In genomic region chr12:121839106-121839992, GRCh38 we compare ENCODE assay signal across 8 cellular contexts. TPM values are rescaled to one million over a fixed set of nuclear protein-coding genes. Genes with fewer than 3 reads are reported as not detected.
DNase-seq lines count a peak whose midpoint lies in the region; ATAC-seq and TF ChIP-seq lines count a peak whose summit lies in the region.

No MANE protein-coding gene starts in this region.

- TF ChIP-seq CTCF in GM12865 (IDR thresholded peaks at IDR 0.05; ENCODE audit: insufficient read depth, low read depth, low read length, missing control alignments) (no peak), progenitor cell of endocrine pancreas (IDR thresholded peaks at IDR 0.05; ENCODE audit: unreplicated experiment) (peak; percentile 48)

- DNase-seq in GM12865 (ENCODE audit: low read depth) (peak; percentile 98), NCI-H1417 treated with DMSO at 0.1 percent for 48 hours (lab: John Stamatoyannopoulos, UW) (peak; percentile 69), SW480 (ENCODE audit: low spot score) (peak; percentile 93), amniotic epithelial cell (ENCODE audit: low read depth) (peak; percentile 95), left cardiac atrium (peak; percentile 100), progenitor cell of endocrine pancreas (ENCODE audit: low spot score, unreplicated experiment) (peak; percentile 98), ureter (ENCODE audit: low spot score) (peak; percentile 100)

- H3K4me3 Mint-ChIP-seq in progenitor cell of endocrine pancreas (ENCODE audit: low read depth) = peak overlapping the region; percentile 91

- peak overlapping the region; percentile 64 for H3K4me3 ChIP-seq in GM12865 (ENCODE audit: low read depth, low read length)

- no peaks in the 10 kb centered on the region for H3K36me3 Mint-ChIP-seq in progenitor cell of endocrine pancreas (ENCODE audit: insufficient read depth)

- no peaks in the 10 kb centered on the region for H3K9me3 Mint-ChIP-seq in progenitor cell of endocrine pancreas (ENCODE audit: low read depth)

- peaks cover 29% of the 10 kb centered on the region for H3K27me3 Mint-ChIP-seq in progenitor cell of endocrine pancreas

- intact Hi-C loops in left cardiac atrium (cut with DNase I) = no loop called here

- peak overlapping the region; percentile 90 for H3K27ac Mint-ChIP-seq in progenitor cell of endocrine pancreas

- H3K4me1 Mint-ChIP-seq in progenitor cell of endocrine pancreas (ENCODE audit: low read depth) = peaks cover 13% of the 10 kb centered on the region

- ATAC-seq in HG02678 (IDR thresholded peaks at IDR 0.05; ENCODE audit: unreplicated experiment) = peak; percentile 95
- ATAC-seq in left cardiac atrium = peak; percentile 99

RNA-seq across cellular contexts. Expression of gene HPD, which starts 19.3 kb away (rescaled TPM):
- total RNA-seq in left cardiac atrium (1 to 10 TPM; 1.8 to 2.9 TPM), progenitor cell of endocrine pancreas (not detected in 2 replicates), ureter (3.1 TPM)

RNA-seq across cellular contexts. Expression of gene SETD1B, which starts 35.5 kb away (rescaled TPM):
- total RNA-seq in left cardiac atrium (10 to 100 TPM in 1 of 2 donors, 1 to 10 TPM in 1; 9.3 to 11.9 TPM), progenitor cell of endocrine pancreas (27.2 and 28.6 TPM in 2 replicates), ureter (39.8 TPM)

RNA-seq across cellular contexts. Expression of gene RHOF, which starts 45.9 kb away (rescaled TPM):
- total RNA-seq in left cardiac atrium (10 to 100 TPM; 14.7 to 25.1 TPM), progenitor cell of endocrine pancreas (36.0 and 37.5 TPM in 2 replicates), ureter (20.5 TPM)

RNA-seq across cellular contexts. Expression of gene PSMD9, which starts 49.2 kb away (rescaled TPM):
- total RNA-seq in left cardiac atrium = 10 to 100 TPM; 33.2 to 34.1 TPM
- total RNA-seq in progenitor cell of endocrine pancreas = 33.5 and 38.8 TPM in 2 replicates
- total RNA-seq in ureter = 43.3 TPM

Comparison
In these comparisons a context has a peak if more than half of its experiments do, and no peak if none do; other contexts are left out.
1. Peak in every context shown above with its lines: DNase-seq, ATAC-seq and H3K4me3 ChIP-seq.